29 cellular contexts compared by ENCODE assay signal in genomic region chr9:563200-563599, GRCh38. TPM values are rescaled to one million over a fixed set of nuclear protein-coding genes. Genes with fewer than 3 reads are reported as not detected.
DNase-seq lines count a peak whose midpoint lies in the region; ATAC-seq and TF ChIP-seq lines count a peak whose summit lies in the region.
"Had no signal": no experiment of that assay in that cellular context is flagged by ENCODE, and none has a peak within 500 bp of the region (broad histone marks: within the 10 kb centered on the region; RNA-seq: fewer than 3 reads in every experiment).

No MANE protein-coding gene starts in this region.

- H3K36me3 Mint-ChIP-seq in MCF 10A (ENCODE audit: insufficient read depth, unreplicated experiment) = peaks cover 30% of the 10 kb centered on the region
- peaks cover 31% of the 10 kb centered on the region for H3K36me3 Mint-ChIP-seq in mesothelial cell of epicardium
- H3K36me3 Mint-ChIP-seq: activated naive CD8-positive, alpha-beta T cell; CD8-positive, alpha-beta T cell; immature natural killer cell had no signal

- CTCF ChIA-PET in MCF 10A (lab: Yijun Ruan, JAX) = interaction anchor here (0.6 to 0.7 kb wide), 2 partner anchors 9 to 18 kb away, joined by 3 read pairs; no protein-coding TSS in a partner anchor

- H3K27ac ChIP-seq in breast epithelium (no peak overlapping the region), colonic mucosa (peak overlapping the region; percentile 60), transverse colon (peak overlapping the region; percentile 10 to 76 (median 66))
- H3K27ac ChIP-seq: cardiac muscle cell, esophagus squamous epithelium, gastrocnemius medialis, Peyer's patch, SJCRH30 had no signal

- BruUV-seq in MCF 10A (replicated peaks; lab: Mats Ljungman, UMichigan) = no TSS peak

- peak overlapping the region; percentile 46 for H3K27ac Mint-ChIP-seq in MCF 10A (ENCODE audit: low read depth, unreplicated experiment)
- peak overlapping the region; percentile 53 for H3K27ac Mint-ChIP-seq in mesothelial cell of epicardium
- H3K27ac Mint-ChIP-seq: activated naive CD8-positive, alpha-beta T cell; CD8-positive, alpha-beta T cell; dendritic cell treated with granulocyte-macrophage colony-stimulating factor and Interleukin-4, amounts not matched to agents 40 ng/mL and 50 ng/mL, for 4 days; immature natural killer cell had no signal

- ATAC-seq in HG02763 (IDR thresholded peaks at IDR 0.05; ENCODE audit: unreplicated experiment) = no peak
- no peak for ATAC-seq in GM19035 (IDR thresholded peaks at IDR 0.05; ENCODE audit: unreplicated experiment)
- ATAC-seq: CD8-positive, alpha-beta T cell; gastrocnemius medialis had no signal

- DNase-seq in MCF 10A (ENCODE audit: unreplicated experiment) (no peak), breast epithelium (ENCODE audit: low spot score in 2 of 2) (no peak), colonic mucosa (no peak), mesothelial cell of epicardium (ENCODE audit: low spot score in 2 of 2, unreplicated experiment in 2 of 2) (no peak), transverse colon (no peak), NCI-H2196 treated with DMSO at 0.1 percent for 48 hours (lab: John Stamatoyannopoulos, UW; ENCODE audit: unreplicated experiment) (no peak)
- DNase-seq: activated CD4-positive, alpha-beta T cell treated with anti-CD3 and anti-CD28 coated beads for 1 hour; activated effector memory CD4-positive, alpha-beta T cell treated with Interleukin-2 at 50 U/mL for 16 hours; activated T-cell treated with anti-CD3 and anti-CD28 coated beads for 4 hours; AML-193; aorta; CD8-positive, alpha-beta T cell; DMS 273 treated with DMSO at 0.1 percent for 48 hours; esophagus squamous epithelium; gastrocnemius medialis; immature natural killer cell; NCI-H1048; NCI-H1694 treated with DMSO at 0.1 percent for 48 hours; NCI-H2171 treated with DMSO at 0.1 percent for 48 hours; NCI-H524 treated with DMSO at 0.1 percent for 48 hours; Peyer's patch; retina; SJCRH30 had no signal

- no peak for TF ChIP-seq POLR2A in breast epithelium (IDR thresholded peaks at IDR 0.05)
- no peak for TF ChIP-seq POLR2A in transverse colon (IDR thresholded peaks at IDR 0.05)

- no peak for TF ChIP-seq EP300 in transverse colon (IDR thresholded peaks at IDR 0.05; ENCODE audit: low read depth)

- no peaks in the 10 kb centered on the region for H3K27me3 ChIP-seq in breast epithelium
- no peaks in the 10 kb centered on the region for H3K27me3 ChIP-seq in colonic mucosa
- H3K27me3 ChIP-seq in transverse colon = no peaks in the 10 kb centered on the region
- H3K27me3 ChIP-seq: cardiac muscle cell, esophagus squamous epithelium, gastrocnemius medialis, Peyer's patch, SJCRH30 had no signal

- H3K4me1 Mint-ChIP-seq in MCF 10A (ENCODE audit: insufficient read depth, unreplicated experiment) = peaks cover 32% of the 10 kb centered on the region
- peaks cover 28% of the 10 kb centered on the region for H3K4me1 Mint-ChIP-seq in mesothelial cell of epicardium
- H3K4me1 Mint-ChIP-seq: immature natural killer cell, nephron had no signal

- no peak overlapping the region for H3K4me3 ChIP-seq in breast epithelium
- no peak overlapping the region for H3K4me3 ChIP-seq in colonic mucosa
- H3K4me3 ChIP-seq in transverse colon = peak overlapping the region in 1 of 4 donors; percentile 5
- H3K4me3 ChIP-seq: cardiac muscle cell, esophagus squamous epithelium, gastrocnemius medialis, Peyer's patch, SJCRH30 had no signal

- in situ Hi-C loops in transverse colon (cut with MboI; ENCODE audit: low pct_ligation_motif_present in 1 of 4, low pct_unique_long_range_greater_than_20kb in 1 of 4, low sequenced_read_pairs in 3 of 4) = no loop called here

- 44 to 72% methylated on average over 1 of the region's 1 CpG for whole genome bisulfite sequencing in transverse colon (ENCODE audit: low coverage in 1 of 2), 2 donors

- no peaks in the 10 kb centered on the region for H3K36me3 ChIP-seq in breast epithelium
- H3K36me3 ChIP-seq in colonic mucosa = no peaks in the 10 kb centered on the region
- no peaks in the 10 kb centered on the region for H3K36me3 ChIP-seq in transverse colon
- H3K36me3 ChIP-seq: cardiac muscle cell, gastrocnemius medialis, Peyer's patch, SJCRH30 had no signal

- no peaks in the 10 kb centered on the region for H3K27me3 Mint-ChIP-seq in MCF 10A (ENCODE audit: insufficient read depth, unreplicated experiment)
- no peaks in the 10 kb centered on the region for H3K27me3 Mint-ChIP-seq in mesothelial cell of epicardium (ENCODE audit: low read depth)
- H3K27me3 Mint-ChIP-seq: activated naive CD8-positive, alpha-beta T cell had no signal

- H3K9me3 ChIP-seq in breast epithelium (no peaks in the 10 kb centered on the region), colonic mucosa (no peaks in the 10 kb centered on the region), transverse colon (no peaks in the 10 kb centered on the region)
- H3K9me3 ChIP-seq: esophagus squamous epithelium, gastrocnemius medialis, Peyer's patch, SJCRH30 had no signal

- no peak overlapping the region for H3K4me3 Mint-ChIP-seq in MCF 10A (ENCODE audit: unreplicated experiment)
- no peak overlapping the region for H3K4me3 Mint-ChIP-seq in mesothelial cell of epicardium
- H3K4me3 Mint-ChIP-seq: activated naive CD8-positive, alpha-beta T cell; CD8-positive, alpha-beta T cell; dendritic cell treated with granulocyte-macrophage colony-stimulating factor and Interleukin-4, amounts not matched to agents 40 ng/mL and 50 ng/mL, for 4 days; immature natural killer cell; nephron had no signal

- H3K9me3 Mint-ChIP-seq in MCF 10A (ENCODE audit: unreplicated experiment) (no peaks in the 10 kb centered on the region), mesothelial cell of epicardium (peaks cover 22% of the 10 kb centered on the region)
- H3K9me3 Mint-ChIP-seq: CD8-positive, alpha-beta T cell; dendritic cell treated with granulocyte-macrophage colony-stimulating factor and Interleukin-4, amounts not matched to agents 40 ng/mL and 50 ng/mL, for 4 days; immature natural killer cell had no signal

- TF ChIP-seq CTCF in MCF 10A (IDR thresholded peaks at IDR 0.05; ENCODE audit: unreplicated experiment) = no peak
- TF ChIP-seq CTCF in breast epithelium (IDR thresholded peaks at IDR 0.05) = no peak
- no peak for TF ChIP-seq CTCF in colonic mucosa (IDR thresholded peaks at IDR 0.05)
- TF ChIP-seq CTCF in mesothelial cell of epicardium (IDR thresholded peaks at IDR 0.05; ENCODE audit: unreplicated experiment) = no peak
- TF ChIP-seq CTCF in transverse colon (IDR thresholded peaks at IDR 0.05) = no peak

- H3K9ac ChIP-seq in colonic mucosa (ENCODE audit: low read depth in 2 of 2, low read length in 2 of 2) = peak overlapping the region in 1 of 2 donors; percentile 66

- intact Hi-C loops in MCF 10A (cut with micrococcal nuclease) = no loop called here
- intact Hi-C loops in breast epithelium (cut with DNase I; ENCODE audit: low total_unique reads) = no loop called here
- intact Hi-C loops in colonic mucosa (cut with DNase I) = no loop called here
- intact Hi-C loops in transverse colon (cut with DNase I; ENCODE audit: low total_unique reads) = no loop called here

- POLR2A ChIA-PET in MCF 10A (lab: Yijun Ruan, JAX) = interaction anchor here (1.2 to 1.6 kb wide), 4 partner anchors 8 to 116 kb away, joined by 4 to 8 read pairs (median 6); no protein-coding TSS in a partner anchor

- H3K4me1 ChIP-seq in breast epithelium (no peaks in the 10 kb centered on the region), colonic mucosa (no peaks in the 10 kb centered on the region), transverse colon (peaks cover 0 to 20% (median 5%) of the 10 kb centered on the region in 4 donors)
- H3K4me1 ChIP-seq: gastrocnemius medialis had no signal

RNA-seq across cellular contexts. Expression of gene KANK1, which starts 58.7 kb away (rescaled TPM):
- 46.0 and 56.1 TPM in 2 replicates for total RNA-seq in MCF 10A (2022)
- 10 to 100 TPM; 59.4 to 76.7 (median 64.9) TPM for total RNA-seq in breast epithelium
- total RNA-seq in colonic mucosa = 10 to 100 TPM; 23.8 to 28.0 TPM
- total RNA-seq in mesothelial cell of epicardium = 54.7 to 59.1 TPM (median 58.3 TPM) in 3 replicates
- 10 to 100 TPM; 33.9 to 45.6 (median 43.1) TPM for total RNA-seq in transverse colon

Comparison
In these comparisons a context has a peak if more than half of its experiments do, and no peak if none do; other contexts are left out.
1. H3K27ac ChIP-seq: peak in colonic mucosa (single experiment) and transverse colon (4 of 4); none in breast epithelium (0 of 2).